Comparison of ENCODE assay signal across 12 cellular contexts in the genomic region with DNA sequence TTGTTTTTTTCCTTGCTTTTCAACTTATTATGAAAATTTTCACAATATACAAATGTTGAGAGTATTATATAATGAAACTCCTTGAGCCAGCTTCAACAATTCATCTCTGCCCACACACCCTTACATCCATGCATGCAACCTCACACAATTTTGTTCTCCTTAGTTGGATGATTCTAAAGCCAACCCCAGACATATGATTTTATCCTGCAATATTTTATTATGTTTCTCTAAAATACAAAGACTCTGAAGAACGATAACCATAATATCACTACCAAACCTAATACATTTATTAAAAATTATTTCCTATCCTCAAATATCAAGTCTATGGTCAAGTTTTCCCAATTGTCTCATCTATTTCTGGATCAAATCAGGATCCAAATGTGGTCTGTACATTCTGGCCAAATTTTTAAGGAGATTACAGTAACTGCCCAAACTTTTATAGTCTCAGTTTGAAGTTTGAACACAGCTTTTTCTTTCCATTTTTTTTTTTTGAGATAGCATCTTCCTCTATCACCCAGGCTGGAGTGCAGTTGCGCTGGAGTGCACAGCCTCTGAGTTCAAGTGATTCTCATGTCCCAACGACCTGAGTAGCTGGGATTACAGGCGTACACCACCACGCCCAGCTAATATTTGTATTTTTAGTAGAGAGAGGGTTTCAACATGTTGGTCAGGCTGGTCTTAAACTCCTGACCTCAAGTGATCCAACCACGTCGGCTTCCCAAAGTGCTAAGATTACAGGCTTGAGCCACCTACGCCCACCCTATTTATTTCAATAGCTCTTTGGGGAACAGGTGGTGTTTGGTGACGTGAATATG.
DNase-seq lines count a peak whose midpoint lies in the region; ATAC-seq and TF ChIP-seq lines count a peak whose summit lies in the region.
"Had no signal": no experiment of that assay in that cellular context is flagged by ENCODE, and none has a peak within 500 bp of the region (broad histone marks: within the 10 kb centered on the region; RNA-seq: fewer than 3 reads in every experiment).

No MANE protein-coding gene starts in this region.

- peak overlapping the region; percentile 86 to 96 (median 90) for H3K27ac Mint-ChIP-seq in nephron
- H3K27ac Mint-ChIP-seq: CD4-positive, alpha-beta memory T cell; stimulated activated memory B cell treated with anti-CD40 and anti-IgM and Interleukin-4, amounts not matched to agents 10 μg/mL and 1 μg/mL and 100 μg/mL, for 72 hours had no signal

- no peaks in the 10 kb centered on the region for H3K27me3 ChIP-seq in PC-9 (ENCODE audit: insufficient read depth, low read depth)
- H3K27me3 ChIP-seq in esophagus squamous epithelium, result no peaks in the 10 kb centered on the region
- no peaks in the 10 kb centered on the region for H3K27me3 ChIP-seq in upper lobe of right lung

- no peak for TF ChIP-seq CTCF in PC-9 (conservative IDR thresholded peaks at IDR 0.05)
- no peak for TF ChIP-seq CTCF in esophagus squamous epithelium (IDR thresholded peaks at IDR 0.05)
- TF ChIP-seq CTCF in nephron (IDR thresholded peaks at IDR 0.05; ENCODE audit: unreplicated experiment in 3 of 3), result no peak
- TF ChIP-seq CTCF in upper lobe of right lung (IDR thresholded peaks at IDR 0.05), result no peak

- no peaks in the 10 kb centered on the region for H3K79me2 ChIP-seq in PC-9 (ENCODE audit: low read depth)

- peaks cover 35% of the 10 kb centered on the region for H3K4me1 ChIP-seq in PC-9 (replicated peaks; ENCODE audit: insufficient read depth)
- H3K4me1 ChIP-seq in esophagus squamous epithelium, result peaks cover 8 to 63% (median 21%) of the 10 kb centered on the region in 3 donors
- H3K4me1 ChIP-seq in upper lobe of right lung, result peaks cover 8% of the 10 kb centered on the region

- H3K27me3 Mint-ChIP-seq in nephron (ENCODE audit: low read depth), result no peaks in the 10 kb centered on the region

- ATAC-seq in upper lobe of right lung (peak; percentile 75), GM19463 (IDR thresholded peaks at IDR 0.05; ENCODE audit: unreplicated experiment) (no peak), GM21381 (IDR thresholded peaks at IDR 0.05; ENCODE audit: unreplicated experiment) (no peak)
- ATAC-seq: stimulated activated memory B cell treated with anti-CD40 and anti-IgM and Interleukin-4, amounts not matched to agents 10 μg/mL and 1 μg/mL and 100 μg/mL, for 72 hours had no signal

- H4K20me1 ChIP-seq in PC-9 (ENCODE audit: insufficient read depth), result no peaks in the 10 kb centered on the region

- H3K4me2 ChIP-seq in PC-9, result peak overlapping the region; percentile 68

- H3K4me3 Mint-ChIP-seq in nephron, result no peak overlapping the region
- H3K4me3 Mint-ChIP-seq: CD4-positive, alpha-beta memory T cell; stimulated activated memory B cell treated with anti-CD40 and anti-IgM and Interleukin-4, amounts not matched to agents 10 μg/mL and 1 μg/mL and 100 μg/mL, for 72 hours had no signal

- no peak for DNase-seq in PC-9
- DNase-seq in esophagus squamous epithelium (lab: John Stamatoyannopoulos, UW), result no peak
- no peak for DNase-seq in upper lobe of right lung
- DNase-seq in SIG-M5 treated with dmso at 0.1 percent for 504 hours (lab: John Stamatoyannopoulos, UW; ENCODE audit: unreplicated experiment), result no peak
- DNase-seq: CD4-positive, alpha-beta memory T cell; Kasumi-1; NCI-H2107; stimulated activated CD4-positive, alpha-beta T cell treated with anti-CD3 and anti-CD28 coated beads, Interleukin-2, amount 100 ng/mL, for 24 hours had no signal

- H3K9me3 ChIP-seq in PC-9 (ENCODE audit: insufficient read depth, low read depth) (peaks cover 4% of the 10 kb centered on the region; the same call in 1 of the 2 replicates), esophagus squamous epithelium (no peaks in the 10 kb centered on the region), upper lobe of right lung (no peaks in the 10 kb centered on the region)

- CTCF ChIA-PET in PC-9 (lab: Charles Lee), result no interaction called here

- H2AFZ ChIP-seq in PC-9, result peak overlapping the region; percentile 18; the same call in 1 of the 2 replicates

- intact Hi-C loops in PC-9 (cut with micrococcal nuclease; ENCODE audit: unreplicated experiment), result no loop called here
- intact Hi-C loops in esophagus squamous epithelium (cut with DNase I), result no loop called here
- intact Hi-C loops in upper lobe of right lung (cut with DNase I), result no loop called here

- H3K36me3 ChIP-seq in PC-9 (ENCODE audit: low read depth), result no peaks in the 10 kb centered on the region
- no peaks in the 10 kb centered on the region for H3K36me3 ChIP-seq in esophagus squamous epithelium
- no peaks in the 10 kb centered on the region for H3K36me3 ChIP-seq in upper lobe of right lung

- POLR2A ChIA-PET in PC-9 (lab: Charles Lee; ENCODE audit: unreplicated experiment), result interaction anchor here (0.6 to 0.7 kb wide), 2 partner anchors 158 to 954 kb away, joined by 4 to 6 read pairs; no protein-coding TSS in a partner anchor

- no peaks in the 10 kb centered on the region for H3K9me2 ChIP-seq in PC-9 (ENCODE audit: insufficient read depth)

- peaks cover 37% of the 10 kb centered on the region for H3K4me1 Mint-ChIP-seq in nephron
- H3K4me1 Mint-ChIP-seq: CD4-positive, alpha-beta memory T cell; stimulated activated memory B cell treated with anti-CD40 and anti-IgM and Interleukin-4, amounts not matched to agents 10 μg/mL and 1 μg/mL and 100 μg/mL, for 72 hours had no signal

- no TSS peak for BruUV-seq in PC-9 (replicated peaks; lab: Mats Ljungman, UMichigan)

- no peak for TF ChIP-seq POLR2A in esophagus squamous epithelium (IDR thresholded peaks at IDR 0.05)

- H3K27ac ChIP-seq in PC-9 (peak overlapping the region; percentile 99), esophagus squamous epithelium (peak overlapping the region; percentile 62 to 88 (median 78)), upper lobe of right lung (no peak overlapping the region)

- H3F3A ChIP-seq in PC-9 (ENCODE audit: insufficient read depth, low read depth), result peaks cover 23% of the 10 kb centered on the region

- H3K36me3 Mint-ChIP-seq in nephron (ENCODE audit: low read depth), result no peaks in the 10 kb centered on the region
- H3K36me3 Mint-ChIP-seq: CD4-positive, alpha-beta memory T cell; stimulated activated memory B cell treated with anti-CD40 and anti-IgM and Interleukin-4, amounts not matched to agents 10 μg/mL and 1 μg/mL and 100 μg/mL, for 72 hours had no signal

- H3K4me3 ChIP-seq in PC-9 (peak overlapping the region; percentile 31; the same call in 1 of the 2 replicates), esophagus squamous epithelium (no peak overlapping the region), upper lobe of right lung (no peak overlapping the region)

- no peaks in the 10 kb centered on the region for H3K9me3 Mint-ChIP-seq in nephron
- H3K9me3 Mint-ChIP-seq: CD4-positive, alpha-beta memory T cell; stimulated activated memory B cell treated with anti-CD40 and anti-IgM and Interleukin-4, amounts not matched to agents 10 μg/mL and 1 μg/mL and 100 μg/mL, for 72 hours had no signal

- 43 to 55% methylated on average over 9 of the region's 9 CpGs for WGBS in esophagus squamous epithelium, 2 donors
